Comparison of ENCODE assay signal across 23 cellular contexts in the genomic region with DNA sequence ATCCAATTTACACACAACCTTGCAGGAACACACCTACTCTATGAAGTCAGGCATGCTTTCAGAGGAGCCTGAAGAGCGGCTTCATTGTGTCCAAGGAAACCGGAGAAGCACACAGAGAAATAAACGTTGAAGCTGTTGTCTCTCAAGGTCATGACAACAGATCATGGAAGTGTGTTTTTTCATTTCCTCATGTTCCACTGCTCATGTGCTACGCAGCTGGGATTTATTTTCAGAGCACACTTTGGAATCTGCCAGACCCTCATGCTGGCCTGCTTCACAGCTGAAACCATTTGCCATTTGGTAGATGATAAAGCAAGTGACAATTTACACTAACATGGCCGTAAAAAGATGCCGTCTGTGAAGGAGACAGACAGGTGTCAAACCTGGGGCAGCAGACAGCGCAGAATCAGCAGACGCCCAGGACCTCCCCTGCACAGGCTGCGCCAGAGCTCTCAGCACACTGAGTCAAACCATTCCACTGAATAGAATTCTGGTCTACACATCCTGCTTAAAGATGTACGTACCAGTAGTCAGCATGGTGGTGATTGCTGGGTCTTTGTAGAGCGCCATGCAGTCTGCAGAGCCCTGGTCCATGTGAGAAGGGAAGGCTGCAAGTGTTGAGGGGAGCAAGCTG.
DNase-seq lines count a peak whose midpoint lies in the region; ATAC-seq and TF ChIP-seq lines count a peak whose summit lies in the region.
"Had no signal": no experiment of that assay in that cellular context is flagged by ENCODE, and none has a peak within 500 bp of the region (broad histone marks: within the 10 kb centered on the region; RNA-seq: fewer than 3 reads in every experiment).

No MANE protein-coding gene starts in this region.

- H3K27ac ChIP-seq in angular gyrus (ENCODE audit: low read depth, low read length) (peak overlapping the region; percentile 32), endodermal cell (ENCODE audit: low read depth, low read length) (no peak overlapping the region), suprapubic skin (peak overlapping the region; percentile 19), spleen (no peak overlapping the region)
- H3K27ac ChIP-seq: right lobe of liver had no signal

- TF ChIP-seq POLR2A in suprapubic skin (IDR thresholded peaks at IDR 0.05) (no peak), spleen (IDR thresholded peaks at IDR 0.05) (no peak)

- H3K27me3 ChIP-seq in endodermal cell (ENCODE audit: control insufficient read depth, insufficient read depth, low read length, poor library complexity, severe bottlenecking) (no peaks in the 10 kb centered on the region), suprapubic skin (no peaks in the 10 kb centered on the region), spleen (replicated peaks in 1 of 7) (no peaks in the 10 kb centered on the region)
- H3K27me3 ChIP-seq: ovary, right lobe of liver had no signal

- WGBS in endodermal cell (ENCODE audit: insufficient coverage in 1 of 2, insufficient read length in 1 of 2), 2 experiments = 93 to 95% methylated on average over 9 to 11 of the region's 11 CpGs
- WGBS in suprapubic skin = 78% methylated on average over 10 of the region's 11 CpGs
- WGBS in spleen, 5 donors = 86 to 91% (median 89%) methylated on average over 11 of the region's 11 CpGs

- H3K9ac ChIP-seq in endodermal cell (ENCODE audit: extremely low read depth, low read length, poor library complexity, severe bottlenecking) = no peak overlapping the region

- H3K36me3 Mint-ChIP-seq in endodermal cell (ENCODE audit: low read depth) = no peaks in the 10 kb centered on the region
- H3K36me3 Mint-ChIP-seq: activated naive CD4-positive, alpha-beta T cell treated with anti-CD3 and anti-CD28 coated beads, Interleukin-2, amount 50 U/mL, for 72 hours; CD4-positive, alpha-beta memory T cell; memory B cell; naive thymus-derived CD8-positive, alpha-beta T cell had no signal

- no peak for ATAC-seq in esophagus mucosa
- no peak for ATAC-seq in HG03135 (IDR thresholded peaks at IDR 0.05; ENCODE audit: unreplicated experiment)
- ATAC-seq: activated naive CD4-positive, alpha-beta T cell treated with anti-CD3 and anti-CD28 coated beads, Interleukin-2, amount 50 U/mL, for 72 hours; activated T-helper 17 cell treated with anti-CD3 and anti-CD28 coated beads, Interleukin-2, amount 50 U/mL, for 72 hours; naive thymus-derived CD8-positive, alpha-beta T cell; right lobe of liver had no signal

- H3K36me3 ChIP-seq in endodermal cell (ENCODE audit: control insufficient read depth, insufficient read depth, low read length) (no peaks in the 10 kb centered on the region), suprapubic skin (no peaks in the 10 kb centered on the region), spleen (no peaks in the 10 kb centered on the region)
- H3K36me3 ChIP-seq: ovary, right lobe of liver had no signal

- no peak for DNase-seq in endodermal cell
- peak; percentile 46 for DNase-seq in iris pigment epithelial cell (ENCODE audit: low read depth)
- no peak for DNase-seq in suprapubic skin (ENCODE audit: low spot score in 2 of 2)
- no peak for DNase-seq in spleen
- DNase-seq: activated B cell treated with CpG ODN at 0.5 μM for 24 hours; activated CD4-positive, alpha-beta T cell treated with anti-CD3 and anti-CD28 coated beads, Interleukin-2, amount 50 U/mL, for 4 hours; activated CD8-positive, alpha-beta memory T cell treated with anti-CD3 and anti-CD28 coated beads, Interleukin-2, amount 50 U/mL, for 4 hours; CD4-positive, alpha-beta memory T cell; naive thymus-derived CD8-positive, alpha-beta T cell; NCI-H1417 treated with DMSO at 0.1 percent for 48 hours; NCI-H2171 treated with DMSO at 0.1 percent for 48 hours; NCI-H526 treated with DMSO at 0.1 percent for 48 hours; right lobe of liver; RPMI8226; T-helper 9 cell had no signal

- no peak overlapping the region for H3K4me3 Mint-ChIP-seq in endodermal cell
- H3K4me3 Mint-ChIP-seq: activated B cell treated with CpG ODN at 0.5 μM for 24 hours; activated T-helper 17 cell treated with anti-CD3 and anti-CD28 coated beads, Interleukin-2, amount 50 U/mL, for 72 hours; CD4-positive, alpha-beta memory T cell; IgD-negative memory B cell; memory B cell; naive thymus-derived CD8-positive, alpha-beta T cell had no signal

- no peak overlapping the region for H3K4me3 ChIP-seq in endodermal cell (ENCODE audit: low read length)
- H3K4me3 ChIP-seq in suprapubic skin = no peak overlapping the region
- H3K4me3 ChIP-seq in spleen = no peak overlapping the region
- H3K4me3 ChIP-seq: ovary, right lobe of liver had no signal

- H3K4me1 ChIP-seq in endodermal cell (ENCODE audit: control insufficient read depth, insufficient read depth, low read length) (peaks cover 10% of the 10 kb centered on the region), suprapubic skin (peaks cover 6% of the 10 kb centered on the region), spleen (no peaks in the 10 kb centered on the region)
- H3K4me1 ChIP-seq: right lobe of liver had no signal

- no peak for TF ChIP-seq CTCF in endodermal cell (conservative IDR thresholded peaks at IDR 0.05)
- no peak for TF ChIP-seq CTCF in suprapubic skin (IDR thresholded peaks at IDR 0.05)
- TF ChIP-seq CTCF in spleen (IDR thresholded peaks at IDR 0.05 in 8 of 11, conservative IDR thresholded peaks at IDR 0.05 in 3 of 11) = no peak

- no peaks in the 10 kb centered on the region for H3K9me3 Mint-ChIP-seq in endodermal cell
- H3K9me3 Mint-ChIP-seq: activated naive CD4-positive, alpha-beta T cell treated with anti-CD3 and anti-CD28 coated beads, Interleukin-2, amount 50 U/mL, for 72 hours; activated T-helper 17 cell treated with anti-CD3 and anti-CD28 coated beads, Interleukin-2, amount 50 U/mL, for 72 hours; memory B cell had no signal

- peaks cover 18% of the 10 kb centered on the region for H3K4me1 Mint-ChIP-seq in endodermal cell
- H3K4me1 Mint-ChIP-seq: activated B cell treated with CpG ODN at 0.5 μM for 24 hours; activated T-helper 17 cell treated with anti-CD3 and anti-CD28 coated beads, Interleukin-2, amount 50 U/mL, for 72 hours; CD4-positive, alpha-beta memory T cell; IgD-negative memory B cell; memory B cell had no signal

- H3K9me3 ChIP-seq in endodermal cell (ENCODE audit: control insufficient read depth, low read length) (peaks cover 12% of the 10 kb centered on the region), suprapubic skin (no peaks in the 10 kb centered on the region), spleen (peaks cover 0 to 8% (median 6%) of the 10 kb centered on the region in 8 donors)
- H3K9me3 ChIP-seq: ovary, right lobe of liver had no signal

- peak overlapping the region; percentile 38 for H3K27ac Mint-ChIP-seq in endodermal cell
- H3K27ac Mint-ChIP-seq: activated B cell treated with CpG ODN at 0.5 μM for 24 hours; activated naive CD4-positive, alpha-beta T cell treated with anti-CD3 and anti-CD28 coated beads, Interleukin-2, amount 50 U/mL, for 72 hours; activated T-helper 17 cell treated with anti-CD3 and anti-CD28 coated beads, Interleukin-2, amount 50 U/mL, for 72 hours; CD4-positive, alpha-beta memory T cell; IgD-negative memory B cell; memory B cell; naive thymus-derived CD8-positive, alpha-beta T cell had no signal

- H3K27me3 Mint-ChIP-seq in endodermal cell (ENCODE audit: insufficient read depth) = no peaks in the 10 kb centered on the region

- no peak for TF ChIP-seq EP300 in suprapubic skin (IDR thresholded peaks at IDR 0.05)

- intact Hi-C loops in spleen (cut with DNase I; ENCODE audit: low total_unique reads) = no loop called here

Comparison
In these comparisons a context has a peak if more than half of its experiments do, and no peak if none do; other contexts are left out.
1. H3K27ac ChIP-seq: peak in angular gyrus (single experiment) and suprapubic skin (single experiment); none in endodermal cell (single experiment) and spleen (0 of 8).